9 cellular contexts compared by ENCODE assay signal in the genomic region with DNA sequence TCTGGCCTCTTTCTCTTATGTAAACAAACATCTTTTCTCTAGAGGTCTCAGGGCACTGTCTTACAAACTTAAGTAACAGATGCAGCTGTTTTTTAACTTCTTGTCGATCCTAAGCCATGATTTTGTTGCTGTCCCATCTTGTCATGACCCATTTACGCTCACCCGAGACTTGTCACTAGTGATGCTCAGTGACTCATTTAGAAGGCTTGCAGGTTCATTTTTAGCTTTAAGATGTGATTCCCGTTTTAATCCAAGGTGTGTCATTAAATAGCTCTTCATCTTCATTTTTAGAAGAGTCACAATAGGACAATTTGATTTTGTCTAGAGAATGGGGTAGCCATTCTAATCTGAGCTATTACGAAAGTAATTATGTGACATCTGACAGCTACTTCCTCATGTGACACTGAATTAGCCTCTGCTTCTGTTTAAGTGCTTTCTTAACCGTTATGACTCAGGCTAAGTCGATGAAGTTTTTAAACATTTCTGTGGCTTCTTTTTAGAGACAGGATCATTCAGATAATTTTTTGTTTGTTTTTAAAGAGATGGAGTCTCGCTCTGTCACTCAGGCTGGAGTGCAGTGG. TPM values are rescaled to one million over a fixed set of nuclear protein-coding genes. Genes with fewer than 3 reads are reported as not detected.
A peak's percentile ranks its signal among the peaks of the same experiment; 100 is the strongest.
DNase-seq lines count a peak whose midpoint lies in the region; ATAC-seq and TF ChIP-seq lines count a peak whose summit lies in the region.
"Had no signal": no experiment of that assay in that cellular context is flagged by ENCODE, and none has a peak within 500 bp of the region (broad histone marks: within the 10 kb centered on the region; RNA-seq: fewer than 3 reads in every experiment).

No MANE protein-coding gene starts in this region.

- CTCF ChIA-PET in WTC11 (lab: Charles Lee), result no interaction called here

- ATAC-seq in HG03108 (IDR thresholded peaks at IDR 0.05; ENCODE audit: unreplicated experiment) (peak; percentile 82), WTC11 (no peak)

- no peak overlapping the region for H3K4me3 Mint-ChIP-seq in WTC11

- 0 out of 2 replicates have a peak overlapping the region, but pooled peaks have one; percentile 15 for H3K27ac Mint-ChIP-seq in WTC11

- H3K4me3 ChIP-seq in skeletal muscle cell (ENCODE audit: low read depth, low read length), result no peak overlapping the region

- peaks cover 3% of the 10 kb centered on the region; the same call in 1 of the 2 replicates for H3K4me1 Mint-ChIP-seq in WTC11

- POLR2A ChIA-PET in WTC11 (lab: Charles Lee), result no interaction called here

- H3K9me3 Mint-ChIP-seq in WTC11, result no peaks in the 10 kb centered on the region

- H3K27me3 Mint-ChIP-seq in WTC11 (ENCODE audit: low read depth), result no peaks in the 10 kb centered on the region

- DNase-seq in NCI-H1436 (lab: John Stamatoyannopoulos, UW) (peak; percentile 14), NCI-H1436 treated with DMSO at 0.1 percent for 48 hours (lab: John Stamatoyannopoulos, UW) (no peak), WTC11 (ENCODE audit: low spot score) (no peak), skeletal muscle cell (ENCODE audit: low read depth) (peak; percentile 11), activated gamma-delta T cell treated with Interleukin-2 at 50 U/mL for 16 hours (no peak), NCI-H446 treated with DMSO at 0.1 percent for 48 hours (lab: John Stamatoyannopoulos, UW) (no peak), HT-29 (ENCODE audit: low spot score) (no peak)

- no peak for TF ChIP-seq CTCF in WTC11 (IDR thresholded peaks at IDR 0.05)

- peaks cover 37% of the 10 kb centered on the region for H3K36me3 Mint-ChIP-seq in WTC11

TF ChIP-seq in WTC11, 78 proteins besides CTCF, POLR2A, EP300 and RAD21:
- TF ChIP-seq TEAD1 (CRISPR knock-in tag; IDR thresholded peaks at IDR 0.05), result no peak
- no peak for TF ChIP-seq RORB (CRISPR knock-in tag; IDR thresholded peaks at IDR 0.05)
- no peak for TF ChIP-seq TEAD4 (CRISPR knock-in tag; IDR thresholded peaks at IDR 0.05)
- TF ChIP-seq GABPB1 (CRISPR knock-in tag; IDR thresholded peaks at IDR 0.05), result no peak
- TF ChIP-seq, protein P1, sequence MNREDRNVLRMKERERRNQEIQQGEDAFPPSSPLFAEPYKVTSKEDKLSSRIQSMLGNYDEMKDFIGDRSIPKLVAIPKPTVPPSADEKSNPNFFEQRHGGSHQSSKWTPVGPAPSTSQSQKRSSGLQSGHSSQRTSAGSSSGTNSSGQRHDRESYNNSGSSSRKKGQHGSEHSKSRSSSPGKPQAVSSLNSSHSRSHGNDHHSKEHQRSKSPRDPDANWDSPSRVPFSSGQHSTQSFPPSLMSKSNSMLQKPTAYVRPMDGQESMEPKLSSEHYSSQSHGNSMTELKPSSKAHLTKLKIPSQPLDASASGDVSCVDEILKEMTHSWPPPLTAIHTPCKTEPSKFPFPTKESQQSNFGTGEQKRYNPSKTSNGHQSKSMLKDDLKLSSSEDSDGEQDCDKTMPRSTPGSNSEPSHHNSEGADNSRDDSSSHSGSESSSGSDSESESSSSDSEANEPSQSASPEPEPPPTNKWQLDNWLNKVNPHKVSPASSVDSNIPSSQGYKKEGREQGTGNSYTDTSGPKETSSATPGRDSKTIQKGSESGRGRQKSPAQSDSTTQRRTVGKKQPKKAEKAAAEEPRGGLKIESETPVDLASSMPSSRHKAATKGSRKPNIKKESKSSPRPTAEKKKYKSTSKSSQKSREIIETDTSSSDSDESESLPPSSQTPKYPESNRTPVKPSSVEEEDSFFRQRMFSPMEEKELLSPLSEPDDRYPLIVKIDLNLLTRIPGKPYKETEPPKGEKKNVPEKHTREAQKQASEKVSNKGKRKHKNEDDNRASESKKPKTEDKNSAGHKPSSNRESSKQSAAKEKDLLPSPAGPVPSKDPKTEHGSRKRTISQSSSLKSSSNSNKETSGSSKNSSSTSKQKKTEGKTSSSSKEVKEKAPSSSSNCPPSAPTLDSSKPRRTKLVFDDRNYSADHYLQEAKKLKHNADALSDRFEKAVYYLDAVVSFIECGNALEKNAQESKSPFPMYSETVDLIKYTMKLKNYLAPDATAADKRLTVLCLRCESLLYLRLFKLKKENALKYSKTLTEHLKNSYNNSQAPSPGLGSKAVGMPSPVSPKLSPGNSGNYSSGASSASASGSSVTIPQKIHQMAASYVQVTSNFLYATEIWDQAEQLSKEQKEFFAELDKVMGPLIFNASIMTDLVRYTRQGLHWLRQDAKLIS (CRISPR knock-in tag; IDR thresholded peaks at IDR 0.05; ENCODE audit: borderline replicate concordance), result no peak
- no peak for TF ChIP-seq ZNF138 (CRISPR knock-in tag; conservative IDR thresholded peaks at IDR 0.05)
- TF ChIP-seq PRDM15 (CRISPR knock-in tag; IDR thresholded peaks at IDR 0.05), result no peak
- TF ChIP-seq ZNF232 (CRISPR knock-in tag; IDR thresholded peaks at IDR 0.05), result no peak
- TF ChIP-seq, protein P2, sequence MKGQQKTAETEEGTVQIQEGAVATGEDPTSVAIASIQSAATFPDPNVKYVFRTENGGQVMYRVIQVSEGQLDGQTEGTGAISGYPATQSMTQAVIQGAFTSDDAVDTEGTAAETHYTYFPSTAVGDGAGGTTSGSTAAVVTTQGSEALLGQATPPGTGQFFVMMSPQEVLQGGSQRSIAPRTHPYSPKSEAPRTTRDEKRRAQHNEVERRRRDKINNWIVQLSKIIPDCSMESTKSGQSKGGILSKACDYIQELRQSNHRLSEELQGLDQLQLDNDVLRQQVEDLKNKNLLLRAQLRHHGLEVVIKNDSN (CRISPR knock-in tag; IDR thresholded peaks at IDR 0.05), result no peak
- TF ChIP-seq NFYB (CRISPR knock-in tag; conservative IDR thresholded peaks at IDR 0.05; ENCODE audit: low read depth), result no peak
- no peak for TF ChIP-seq NR1H2 (CRISPR knock-in tag; IDR thresholded peaks at IDR 0.05)

RNA-seq across cellular contexts. Expression of gene SPDYE5, which starts 42.7 kb away (rescaled TPM):
- not detected in 3 replicates for total RNA-seq in WTC11 (2021)
- total RNA-seq in HT-29 (2014; rRNA removed; shearing (Covaris generic)), result not detected in 2 replicates
- total RNA-seq: liver had no signal

RNA-seq across cellular contexts. Expression of gene POM121C, which starts 48.7 kb away (rescaled TPM):
- total RNA-seq in WTC11 (2021), result 52.7 to 54.7 TPM (median 53.8 TPM) in 3 replicates
- 15.6 and 15.9 TPM in 2 replicates for total RNA-seq in HT-29 (2014; rRNA removed; shearing (Covaris generic))

Comparison
In these comparisons a context has a peak if more than half of its experiments do, and no peak if none do; other contexts are left out.
1. DNase-seq: peak in NCI-H1436 (single experiment) and skeletal muscle cell (single experiment); none in NCI-H1436 treated with DMSO at 0.1 percent for 48 hours (single experiment), WTC11 (single experiment), activated gamma-delta T cell treated with Interleukin-2 at 50 U/mL for 16 hours (single experiment), NCI-H446 treated with DMSO at 0.1 percent for 48 hours (single experiment) and HT-29 (single experiment).